In the genomic region with DNA sequence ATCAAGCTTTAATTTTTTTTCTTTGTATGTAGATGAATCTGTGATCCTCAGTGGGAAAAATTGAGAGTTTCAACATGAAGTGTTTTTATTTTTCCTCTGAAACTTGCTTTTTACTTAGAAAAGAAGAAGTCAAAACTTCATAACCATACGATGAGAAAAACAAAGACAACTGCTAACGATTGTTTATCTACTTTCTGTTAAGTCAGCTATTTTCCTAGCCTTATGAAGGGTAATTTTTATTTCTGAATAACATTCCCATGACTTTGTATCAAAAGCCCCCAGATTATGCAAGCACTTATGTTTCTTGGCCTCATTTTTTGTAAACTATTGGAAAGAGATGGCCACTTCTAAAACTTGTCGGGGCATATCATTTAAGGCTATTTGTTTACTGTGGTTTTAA, we compare ENCODE assay signal across 7 cellular contexts.
"Had no signal": no experiment of that assay in that cellular context is flagged by ENCODE, and none has a peak within 500 bp of the region (broad histone marks: within the 10 kb centered on the region; RNA-seq: fewer than 3 reads in every experiment).

No MANE protein-coding gene starts in this region.

- H3K36me3 ChIP-seq: HAP-1 had no signal

- FAIRE-seq: HTR-8/SVneo had no signal

- H3K4me1 ChIP-seq: HAP-1 had no signal

- H3K4me2 ChIP-seq: GM23338 had no signal

- ATAC-seq: GM23338, HCT116 had no signal

- DNase-seq: H7, HFFc6, KG1 had no signal

- H3K4me3 ChIP-seq: GM23338, HAP-1 had no signal

- H2AFZ ChIP-seq: GM23338 had no signal
